In genomic region chr11:57359896-57360690, GRCh38 we compare ENCODE assay signal across 27 cellular contexts. TPM values are rescaled to one million over a fixed set of nuclear protein-coding genes. Genes with fewer than 3 reads are reported as not detected.
DNase-seq lines count a peak whose midpoint lies in the region; ATAC-seq and TF ChIP-seq lines count a peak whose summit lies in the region.
"Had no signal": no experiment of that assay in that cellular context is flagged by ENCODE, and none has a peak within 500 bp of the region (broad histone marks: within the 10 kb centered on the region; RNA-seq: fewer than 3 reads in every experiment).

No MANE protein-coding gene starts in this region.

- no peak for ATAC-seq in Right ventricle myocardium inferior
- ATAC-seq: activated naive CD8-positive, alpha-beta T cell treated with anti-CD3 and anti-CD28 coated beads, Interleukin-2, amount 50 U/mL, for 24 hours; left lobe of liver had no signal

- H3K79me2 ChIP-seq in hepatocyte, result no peaks in the 10 kb centered on the region

- H3K27me3 ChIP-seq in hepatocyte (no peaks in the 10 kb centered on the region), skeletal muscle tissue (ENCODE audit: control insufficient read depth in 3 of 3, insufficient read depth in 3 of 3, low read length in 3 of 3) (no peaks in the 10 kb centered on the region)
- H3K27me3 ChIP-seq: stomach, tibial nerve had no signal

- H3K27ac ChIP-seq in hepatocyte (peak overlapping the region; percentile 20), skeletal muscle tissue (ENCODE audit: low read depth, low read length) (peak overlapping the region; percentile 80)
- H3K27ac ChIP-seq: SJSA1, stomach, tibial nerve had no signal

- WGBS in hepatocyte (ENCODE audit: low lambda C conversion rate, missing lambda C conversion rate), result 59% methylated on average over 9 of the region's 9 CpGs

- intact Hi-C loops in Right ventricle myocardium inferior (cut with DNase I), result loop anchor here (10.0 kb wide), 1 partner anchor 515 kb away; no protein-coding TSS in a partner anchor

- H3K9ac ChIP-seq in skeletal muscle tissue (ENCODE audit: low read depth in 1 of 3, low read length in 3 of 3), result peak overlapping the region in 2 of 3 donors; percentile 45 to 70

- no peaks in the 10 kb centered on the region for H3K9me3 ChIP-seq in hepatocyte (ENCODE audit: low read depth)
- no peaks in the 10 kb centered on the region for H3K9me3 ChIP-seq in skeletal muscle tissue (ENCODE audit: control insufficient read depth in 3 of 3, low read length in 3 of 3)
- H3K9me3 ChIP-seq: SJSA1, stomach, tibial nerve had no signal

- no peak overlapping the region for H2AFZ ChIP-seq in hepatocyte

- peak; percentile 31 for DNase-seq in NCI-H82 (lab: John Stamatoyannopoulos, UW)
- no peak for DNase-seq in NCI-H82 treated with DMSO at 0.1 percent for 48 hours (lab: John Stamatoyannopoulos, UW; ENCODE audit: unreplicated experiment)
- no peak for DNase-seq in hepatocyte (ENCODE audit: low spot score)
- no peak for DNase-seq in DMS153 treated with DMSO at 0.1 percent for 48 hours (lab: John Stamatoyannopoulos, UW; ENCODE audit: unreplicated experiment)
- DNase-seq in Right ventricle myocardium inferior (ENCODE audit: missing footprints), result no peak
- DNase-seq: activated CD4-positive, alpha-beta T cell treated with anti-CD3 and anti-CD28 coated beads, Interleukin-2, amount 10 ng/mL, durations not matched to agents 7 days and 5 days; activated naive CD8-positive, alpha-beta T cell treated with anti-CD3 and anti-CD28 coated beads, Interleukin-2, amount 50 U/mL, for 24 hours; activated T-cell treated with anti-CD3 and anti-CD28 coated beads, Interleukin-2, amount 50 U/mL, for 24 hours; CD4-positive, alpha-beta T cell; DMS153; GOT3; IMR-90; naive B cell; NCI-H1105; NCI-H2029 treated with DMSO at 0.1 percent for 48 hours; nucleus accumbens; small intestine; stimulated activated CD4-positive, alpha-beta T cell treated with anti-CD3 and anti-CD28 coated beads, Interleukin-1b, Interleukin-23, amount 100 ng/mL, for 48 hours; stimulated activated CD8-positive, alpha-beta memory T cell treated with anti-CD3 and anti-CD28 coated beads, Interleukin-4, amount 100 ng/mL, for 48 hours; stomach had no signal

- H4K20me1 ChIP-seq in hepatocyte (ENCODE audit: insufficient read depth, poor library complexity, severe bottlenecking), result no peaks in the 10 kb centered on the region

- H3K4me1 ChIP-seq in hepatocyte (ENCODE audit: insufficient read depth) (peaks cover 6% of the 10 kb centered on the region), skeletal muscle tissue (ENCODE audit: control insufficient read depth in 3 of 3, insufficient read depth in 3 of 3, low read length in 3 of 3) (peaks cover 19 to 34% (median 26%) of the 10 kb centered on the region in 3 donors)
- H3K4me1 ChIP-seq: SJSA1 had no signal

- H3K36me3 ChIP-seq in hepatocyte (replicated peaks; ENCODE audit: insufficient read depth, low read depth) (no peaks in the 10 kb centered on the region), skeletal muscle tissue (ENCODE audit: control insufficient read depth in 3 of 3, insufficient read depth in 3 of 3, low read length in 3 of 3) (no peaks in the 10 kb centered on the region)
- H3K36me3 ChIP-seq: SJSA1, stomach, tibial nerve had no signal

- H3K9me2 ChIP-seq in hepatocyte (replicated peaks; ENCODE audit: insufficient read depth), result no peaks in the 10 kb centered on the region

- H3K4me3 ChIP-seq in hepatocyte, result no peak overlapping the region
- H3K4me3 ChIP-seq in skeletal muscle tissue (ENCODE audit: low read length in 3 of 3), result no peak overlapping the region
- H3K4me3 ChIP-seq: SJSA1, stomach, tibial nerve had no signal

- TF ChIP-seq CTCF in hepatocyte (IDR thresholded peaks at IDR 0.05; ENCODE audit: poor library complexity), result no peak

- H3K4me2 ChIP-seq in hepatocyte, result no peak overlapping the region

RNA-seq across cellular contexts. Expression of gene PRG3, which starts 20.9 kb away (rescaled TPM):
- not detected in 2 replicates for total RNA-seq in hepatocyte
- polyA plus RNA-seq in hepatocyte, result not detected in 2 replicates
- total RNA-seq in skeletal muscle tissue, result 2.6 TPM
- not detected for total RNA-seq in Right ventricle myocardium inferior
- total RNA-seq: A172; activated CD4-positive, alpha-beta T cell treated with anti-CD3 and anti-CD28 coated beads, Interleukin-2, amount 10 ng/mL, durations not matched to agents 7 days and 5 days; CD4-positive, alpha-beta T cell; dermis microvascular lymphatic vessel endothelial cell; IMR-90; left lobe of liver; mesenteric fat pad; SJSA1; stomach; tibial nerve had no signal
- polyA plus RNA-seq: IMR-90, small intestine, stomach had no signal

RNA-seq across cellular contexts. Expression of gene P2RX3, which starts 21.9 kb away (rescaled TPM):
- total RNA-seq in hepatocyte (0.16 TPM in 1 of 2 replicates, not detected in the other), skeletal muscle tissue (1.6 TPM), Right ventricle myocardium inferior (3.2 TPM)
- not detected in 2 replicates for polyA plus RNA-seq in hepatocyte
- total RNA-seq: A172; activated CD4-positive, alpha-beta T cell treated with anti-CD3 and anti-CD28 coated beads, Interleukin-2, amount 10 ng/mL, durations not matched to agents 7 days and 5 days; CD4-positive, alpha-beta T cell; dermis microvascular lymphatic vessel endothelial cell; IMR-90; mesenteric fat pad; SJSA1 had no signal
- polyA plus RNA-seq: IMR-90, stomach had no signal

RNA-seq across cellular contexts. Expression of gene SSRP1, which starts 24.4 kb away (rescaled TPM):
- total RNA-seq in hepatocyte (64.6 and 68.6 TPM in 2 replicates), skeletal muscle tissue (38.6 TPM), Right ventricle myocardium inferior (33.8 TPM)
- polyA plus RNA-seq in hepatocyte, result 34.0 and 42.3 TPM in 2 replicates

RNA-seq across cellular contexts. Expression of gene PRG2, which starts 30.4 kb away (rescaled TPM):
- total RNA-seq in hepatocyte, result not detected in 2 replicates
- not detected in 2 replicates for polyA plus RNA-seq in hepatocyte
- total RNA-seq in skeletal muscle tissue, result 1.0 TPM
- not detected for total RNA-seq in Right ventricle myocardium inferior
- total RNA-seq: A172, IMR-90, SJSA1 had no signal
- polyA plus RNA-seq: IMR-90 had no signal

RNA-seq across cellular contexts. Expression of gene TNKS1BP1, which starts 35.3 kb away (rescaled TPM):
- total RNA-seq in hepatocyte, result 30.7 and 54.9 TPM in 2 replicates
- 104 and 114 TPM in 2 replicates for polyA plus RNA-seq in hepatocyte
- 65.2 TPM for total RNA-seq in skeletal muscle tissue
- total RNA-seq in Right ventricle myocardium inferior, result 51.2 TPM
